Comparison of ENCODE assay signal across 29 cellular contexts in genomic region chr17:30396612-30397011, GRCh38.
"Had no signal": no experiment of that assay in that cellular context is flagged by ENCODE, and none has a peak within 500 bp of the region (broad histone marks: within the 10 kb centered on the region; RNA-seq: fewer than 3 reads in every experiment).

No MANE protein-coding gene starts in this region.

- H3K36me3 Mint-ChIP-seq: neural progenitor cell had no signal

- H3K4me3 Mint-ChIP-seq: activated naive CD8-positive, alpha-beta T cell; naive thymus-derived CD4-positive, alpha-beta T cell; neural progenitor cell had no signal

- H3K4me3 ChIP-seq: coronary artery, dorsolateral prefrontal cortex, gastrocnemius medialis, neural progenitor cell, skin epidermis, thoracic aorta, uterus had no signal

- DNase-seq: activated CD4-positive, alpha-beta T cell treated with anti-CD3 and anti-CD28 coated beads for 48 hours; activated CD4-positive, alpha-beta T cell treated with anti-CD3 and anti-CD28 coated beads, Interleukin-2, amount 50 U/mL, for 48 hours; activated CD8-positive, alpha-beta memory T cell treated with anti-CD3 and anti-CD28 coated beads for 24 hours; activated effector memory CD4-positive, alpha-beta T cell treated with Interleukin-2 at 50 U/mL for 16 hours; activated naive CD4-positive, alpha-beta T cell treated with Interleukin-2 at 50 U/mL for 16 hours; aorta; brain microvascular endothelial cell; dorsolateral prefrontal cortex; effector memory CD4-positive, alpha-beta T cell; erythroblast; gastrocnemius medialis; glutamatergic neuron; islet precursor cell; left cardiac atrium; midbrain; naive thymus-derived CD4-positive, alpha-beta T cell; retina; stimulated activated CD4-positive, alpha-beta T cell treated with anti-CD3 and anti-CD28 coated beads, Interleukin-12 subunit alpha, Interleukin-12 subunit beta, amount 100 ng/mL, for 4 hours; stimulated activated CD4-positive, alpha-beta T cell treated with anti-CD3 and anti-CD28 coated beads, Interleukin-4, amount 100 ng/mL, for 1 hour; stimulated activated naive CD8-positive, alpha-beta T cell treated with anti-CD3 and anti-CD28 coated beads, Interleukin-15, Interleukin-2, amounts not matched to agents 100 U/mL and 50 U/mL, for 24 hours; trophoblast cell; uterus had no signal

- H3K27me3 Mint-ChIP-seq: activated naive CD8-positive, alpha-beta T cell; naive thymus-derived CD4-positive, alpha-beta T cell had no signal

- H3K4me1 Mint-ChIP-seq: neural progenitor cell had no signal

- H3K9me3 Mint-ChIP-seq: naive thymus-derived CD4-positive, alpha-beta T cell; neural progenitor cell had no signal

- H3K27ac Mint-ChIP-seq: activated naive CD8-positive, alpha-beta T cell; neural progenitor cell had no signal

- ATAC-seq: activated CD4-positive, CD25-positive, alpha-beta regulatory T cell treated with anti-CD3 and anti-CD28 coated beads, Interleukin-2, amount 50 U/mL, for 24 hours; gastrocnemius medialis; left cardiac atrium; naive thymus-derived CD4-positive, alpha-beta T cell; sciatic nerve; stimulated activated naive CD8-positive, alpha-beta T cell treated with anti-CD3 and anti-CD28 coated beads, Interleukin-15, Interleukin-2, amounts not matched to agents 100 U/mL and 50 U/mL, for 24 hours had no signal
